ENCODE assay signal across 8 cellular contexts in the genomic region with DNA sequence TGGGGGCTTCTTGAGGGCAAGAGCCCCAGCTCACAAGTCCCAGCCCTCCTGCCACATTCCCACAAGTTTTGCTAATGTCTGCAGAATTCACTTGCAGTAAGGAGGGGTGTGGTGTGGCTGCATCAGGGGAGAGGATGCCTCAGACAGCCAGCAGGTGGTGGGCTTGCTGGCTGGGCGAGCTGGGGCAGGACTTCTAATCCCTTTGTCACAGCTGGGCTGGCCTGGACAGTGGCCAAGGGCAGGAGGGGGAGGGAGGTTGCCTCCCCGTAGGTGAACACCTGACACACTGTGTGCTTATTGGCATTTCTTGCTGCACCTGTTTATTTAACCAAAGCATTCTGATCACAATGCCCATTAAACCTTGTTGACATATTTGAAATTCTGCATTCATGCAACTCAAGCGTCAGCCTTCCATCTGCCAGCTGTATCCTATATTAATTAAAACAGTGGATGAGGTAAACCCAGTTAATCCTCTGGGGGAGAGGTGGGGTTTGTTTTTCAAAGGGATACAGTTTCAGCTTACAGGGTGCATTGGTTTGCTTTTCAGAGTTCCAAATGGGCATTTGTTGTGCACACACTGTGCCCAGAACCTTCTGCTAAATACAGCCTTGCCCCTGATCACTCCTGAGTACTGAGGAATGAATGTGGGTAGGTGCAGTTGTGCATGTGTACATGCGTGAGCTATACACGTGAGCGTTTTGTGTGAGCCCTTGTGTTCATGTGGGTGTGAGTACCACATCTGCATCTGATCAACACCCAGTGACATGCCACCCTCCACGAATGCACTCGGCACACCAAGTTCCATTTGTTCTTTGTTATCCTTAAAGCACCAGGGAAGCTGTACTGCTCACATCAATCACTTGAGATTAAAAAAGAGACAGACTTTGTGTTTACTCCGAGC.
A peak's percentile ranks its signal among the peaks of the same experiment; 100 is the strongest.
DNase-seq lines count a peak whose midpoint lies in the region; ATAC-seq and TF ChIP-seq lines count a peak whose summit lies in the region.

No MANE protein-coding gene starts in this region.

- peaks cover 4% of the 10 kb centered on the region for H3K4me1 ChIP-seq in CD8-positive, alpha-beta T cell (ENCODE audit: insufficient read depth, low read length)
- H3K4me1 ChIP-seq in RWPE2 (ENCODE audit: insufficient read depth, poor library complexity, severe bottlenecking): no peaks in the 10 kb centered on the region

- no peak overlapping the region for H3K4me3 Mint-ChIP-seq in CD8-positive, alpha-beta T cell
- H3K4me3 Mint-ChIP-seq in natural killer cell treated with Interleukin-12 subunit alpha and Interleukin-12 subunit beta and Interleukin-15 and Interleukin-18, amount 100 ng/mL, for 72 hours: no peak overlapping the region

- no peak overlapping the region for H3K4me3 ChIP-seq in CD8-positive, alpha-beta T cell (ENCODE audit: low read depth, low read length)
- H3K4me3 ChIP-seq in RWPE2 (ENCODE audit: severe bottlenecking): no peak overlapping the region
- no peak overlapping the region for H3K4me3 ChIP-seq in epithelial cell of esophagus (ENCODE audit: low read length)

- no peaks in the 10 kb centered on the region for H3K36me3 ChIP-seq in CD8-positive, alpha-beta T cell (ENCODE audit: insufficient read depth, low read length)
- H3K36me3 ChIP-seq in RWPE2 (ENCODE audit: low read depth): no peaks in the 10 kb centered on the region

- no peak overlapping the region for H3K27ac ChIP-seq in CD8-positive, alpha-beta T cell (ENCODE audit: low read depth, low read length)
- no peak overlapping the region for H3K27ac ChIP-seq in RWPE2 (ENCODE audit: poor library complexity, severe bottlenecking)

- CTCF ChIA-PET in CD8-positive, alpha-beta T cell (lab: Charles Lee): interaction anchor here (0.9 to 4.3 kb wide), 5 partner anchors 32 to 319 kb away, joined by 3 to 28 read pairs (median 3); no protein-coding TSS in a partner anchor

- H3K27ac Mint-ChIP-seq in CD8-positive, alpha-beta T cell: no peak overlapping the region
- no peak overlapping the region for H3K27ac Mint-ChIP-seq in natural killer cell treated with Interleukin-12 subunit alpha and Interleukin-12 subunit beta and Interleukin-15 and Interleukin-18, amount 100 ng/mL, for 72 hours

- H3K27me3 ChIP-seq in CD8-positive, alpha-beta T cell (ENCODE audit: insufficient read depth, low read length): no peaks in the 10 kb centered on the region
- no peaks in the 10 kb centered on the region for H3K27me3 ChIP-seq in RWPE2 (ENCODE audit: insufficient read depth, poor library complexity, severe bottlenecking)

- peak in 2 of 7 experiments; percentile 21 to 51 for DNase-seq in CD8-positive, alpha-beta T cell
- DNase-seq in GM20000 (ENCODE audit: low spot score): peak; percentile 73
- DNase-seq in NCI-H1105 (lab: John Stamatoyannopoulos, UW): peak; percentile 99
- peak; percentile 79 for DNase-seq in RWPE2 (ENCODE audit: low spot score)
- peak; percentile 67 for DNase-seq in epithelial cell of esophagus (ENCODE audit: low read depth)
- no peak for DNase-seq in natural killer cell treated with Interleukin-12 subunit alpha and Interleukin-12 subunit beta and Interleukin-15 and Interleukin-18, amount 100 ng/mL, for 72 hours (ENCODE audit: low spot score)
- DNase-seq in foreskin melanocyte: no peak

- no peaks in the 10 kb centered on the region for H3K9me3 ChIP-seq in CD8-positive, alpha-beta T cell (ENCODE audit: low read length)
- H3K9me3 ChIP-seq in RWPE2 (ENCODE audit: severe bottlenecking): no peaks in the 10 kb centered on the region

- peak; percentile 46 for ATAC-seq in CD8-positive, alpha-beta T cell
- peak; percentile 89 for ATAC-seq in RWPE2 (ENCODE audit: low read depth)
- peak; percentile 34 to 66 for ATAC-seq in natural killer cell treated with Interleukin-12 subunit alpha and Interleukin-12 subunit beta and Interleukin-15 and Interleukin-18, amount 100 ng/mL, for 72 hours
- no peak for ATAC-seq in GM18498 (IDR thresholded peaks at IDR 0.05; ENCODE audit: unreplicated experiment)

- H3K27me3 Mint-ChIP-seq in CD8-positive, alpha-beta T cell (ENCODE audit: low read depth): peaks cover 8% of the 10 kb centered on the region
- H3K27me3 Mint-ChIP-seq in natural killer cell treated with Interleukin-12 subunit alpha and Interleukin-12 subunit beta and Interleukin-15 and Interleukin-18, amount 100 ng/mL, for 72 hours: peaks cover 7 to 15% of the 10 kb centered on the region in 2 donors

- TF ChIP-seq CTCF in CD8-positive, alpha-beta T cell (IDR thresholded peaks at IDR 0.05): no peak
- TF ChIP-seq CTCF in GM20000 (IDR thresholded peaks at IDR 0.05; ENCODE audit: extremely low read depth, missing control alignments): peak; percentile 61
- TF ChIP-seq CTCF in RWPE2 (IDR thresholded peaks at IDR 0.05; ENCODE audit: poor library complexity, severe bottlenecking): peak; percentile 75
- peak; percentile 38 for TF ChIP-seq CTCF in epithelial cell of esophagus (IDR thresholded peaks at IDR 0.05; ENCODE audit: insufficient read depth, low read depth, low read length, missing control alignments)

- H3K4me1 Mint-ChIP-seq in CD8-positive, alpha-beta T cell (ENCODE audit: low read depth): no peaks in the 10 kb centered on the region
- H3K4me1 Mint-ChIP-seq in natural killer cell treated with Interleukin-12 subunit alpha and Interleukin-12 subunit beta and Interleukin-15 and Interleukin-18, amount 100 ng/mL, for 72 hours (ENCODE audit: low read depth in 2 of 2): peaks cover 0 to 8% of the 10 kb centered on the region in 2 donors

- no peaks in the 10 kb centered on the region for H3K9me3 Mint-ChIP-seq in CD8-positive, alpha-beta T cell
- no peaks in the 10 kb centered on the region for H3K9me3 Mint-ChIP-seq in natural killer cell treated with Interleukin-12 subunit alpha and Interleukin-12 subunit beta and Interleukin-15 and Interleukin-18, amount 100 ng/mL, for 72 hours

- POLR2A ChIA-PET in CD8-positive, alpha-beta T cell (lab: Charles Lee): no interaction called here

- intact Hi-C loops in CD8-positive, alpha-beta T cell (cut with DNase I, micrococcal nuclease): loop anchor here (1.0 to 5.0 kb wide), 5 partner anchors 104 to 320 kb away; no protein-coding TSS in a partner anchor

- H3K36me3 Mint-ChIP-seq in CD8-positive, alpha-beta T cell: no peaks in the 10 kb centered on the region
- no peaks in the 10 kb centered on the region for H3K36me3 Mint-ChIP-seq in natural killer cell treated with Interleukin-12 subunit alpha and Interleukin-12 subunit beta and Interleukin-15 and Interleukin-18, amount 100 ng/mL, for 72 hours

Comparison
In these comparisons a context has a peak if more than half of its experiments do, and no peak if none do; other contexts are left out.
1. DNase-seq: peak in GM20000 (single experiment), NCI-H1105 (single experiment), RWPE2 (single experiment) and epithelial cell of esophagus (single experiment); none in natural killer cell treated with Interleukin-12 subunit alpha and Interleukin-12 subunit beta and Interleukin-15 and Interleukin-18, amount 100 ng/mL, for 72 hours (single experiment) and foreskin melanocyte (single experiment).